ENCODE assay signal across 1 cellular context in the genomic region with DNA sequence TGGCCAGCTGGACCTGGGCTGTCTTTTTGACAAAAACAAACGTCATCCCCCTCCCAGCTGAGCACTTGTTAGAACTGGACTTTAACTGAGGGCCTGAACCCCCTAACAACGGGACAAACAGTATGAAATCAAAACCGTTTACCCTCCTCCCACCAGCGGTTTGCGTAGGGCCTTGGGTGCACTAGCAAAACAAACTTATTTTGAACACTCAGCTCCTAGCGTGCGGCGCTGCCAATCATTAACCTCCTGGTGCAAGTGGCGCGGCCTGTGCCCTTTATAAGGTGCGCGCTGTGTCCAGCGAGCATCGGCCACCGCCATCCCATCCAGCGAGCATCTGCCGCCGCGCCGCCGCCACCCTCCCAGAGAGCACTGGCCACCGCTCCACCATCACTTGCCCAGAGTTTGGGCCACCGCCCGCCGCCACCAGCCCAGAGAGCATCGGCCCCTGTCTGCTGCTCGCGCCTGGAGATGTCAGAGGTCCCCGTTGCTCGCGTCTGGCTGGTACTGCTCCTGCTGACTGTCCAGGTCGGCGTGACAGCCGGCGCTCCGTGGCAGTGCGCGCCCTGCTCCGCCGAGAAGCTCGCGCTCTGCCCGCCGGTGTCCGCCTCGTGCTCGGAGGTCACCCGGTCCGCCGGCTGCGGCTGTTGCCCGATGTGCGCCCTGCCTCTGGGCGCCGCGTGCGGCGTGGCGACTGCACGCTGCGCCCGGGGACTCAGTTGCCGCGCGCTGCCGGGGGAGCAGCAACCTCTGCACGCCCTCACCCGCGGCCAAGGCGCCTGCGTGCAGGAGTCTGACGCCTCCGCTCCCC.
A peak's percentile ranks its signal among the peaks of the same experiment; 100 is the strongest.
TF ChIP-seq lines count a peak whose summit lies in the region.

A gene (plus strand): TSS at position 304 of the 808 bp plus-strand sequence. CDS start 165 bp downstream, at position 469.

TF ChIP-seq in HepG2, 621 proteins besides CTCF, POLR2A, EP300 and RAD21 (continued from another document and continues in another):
- TF ChIP-seq, protein P1, sequence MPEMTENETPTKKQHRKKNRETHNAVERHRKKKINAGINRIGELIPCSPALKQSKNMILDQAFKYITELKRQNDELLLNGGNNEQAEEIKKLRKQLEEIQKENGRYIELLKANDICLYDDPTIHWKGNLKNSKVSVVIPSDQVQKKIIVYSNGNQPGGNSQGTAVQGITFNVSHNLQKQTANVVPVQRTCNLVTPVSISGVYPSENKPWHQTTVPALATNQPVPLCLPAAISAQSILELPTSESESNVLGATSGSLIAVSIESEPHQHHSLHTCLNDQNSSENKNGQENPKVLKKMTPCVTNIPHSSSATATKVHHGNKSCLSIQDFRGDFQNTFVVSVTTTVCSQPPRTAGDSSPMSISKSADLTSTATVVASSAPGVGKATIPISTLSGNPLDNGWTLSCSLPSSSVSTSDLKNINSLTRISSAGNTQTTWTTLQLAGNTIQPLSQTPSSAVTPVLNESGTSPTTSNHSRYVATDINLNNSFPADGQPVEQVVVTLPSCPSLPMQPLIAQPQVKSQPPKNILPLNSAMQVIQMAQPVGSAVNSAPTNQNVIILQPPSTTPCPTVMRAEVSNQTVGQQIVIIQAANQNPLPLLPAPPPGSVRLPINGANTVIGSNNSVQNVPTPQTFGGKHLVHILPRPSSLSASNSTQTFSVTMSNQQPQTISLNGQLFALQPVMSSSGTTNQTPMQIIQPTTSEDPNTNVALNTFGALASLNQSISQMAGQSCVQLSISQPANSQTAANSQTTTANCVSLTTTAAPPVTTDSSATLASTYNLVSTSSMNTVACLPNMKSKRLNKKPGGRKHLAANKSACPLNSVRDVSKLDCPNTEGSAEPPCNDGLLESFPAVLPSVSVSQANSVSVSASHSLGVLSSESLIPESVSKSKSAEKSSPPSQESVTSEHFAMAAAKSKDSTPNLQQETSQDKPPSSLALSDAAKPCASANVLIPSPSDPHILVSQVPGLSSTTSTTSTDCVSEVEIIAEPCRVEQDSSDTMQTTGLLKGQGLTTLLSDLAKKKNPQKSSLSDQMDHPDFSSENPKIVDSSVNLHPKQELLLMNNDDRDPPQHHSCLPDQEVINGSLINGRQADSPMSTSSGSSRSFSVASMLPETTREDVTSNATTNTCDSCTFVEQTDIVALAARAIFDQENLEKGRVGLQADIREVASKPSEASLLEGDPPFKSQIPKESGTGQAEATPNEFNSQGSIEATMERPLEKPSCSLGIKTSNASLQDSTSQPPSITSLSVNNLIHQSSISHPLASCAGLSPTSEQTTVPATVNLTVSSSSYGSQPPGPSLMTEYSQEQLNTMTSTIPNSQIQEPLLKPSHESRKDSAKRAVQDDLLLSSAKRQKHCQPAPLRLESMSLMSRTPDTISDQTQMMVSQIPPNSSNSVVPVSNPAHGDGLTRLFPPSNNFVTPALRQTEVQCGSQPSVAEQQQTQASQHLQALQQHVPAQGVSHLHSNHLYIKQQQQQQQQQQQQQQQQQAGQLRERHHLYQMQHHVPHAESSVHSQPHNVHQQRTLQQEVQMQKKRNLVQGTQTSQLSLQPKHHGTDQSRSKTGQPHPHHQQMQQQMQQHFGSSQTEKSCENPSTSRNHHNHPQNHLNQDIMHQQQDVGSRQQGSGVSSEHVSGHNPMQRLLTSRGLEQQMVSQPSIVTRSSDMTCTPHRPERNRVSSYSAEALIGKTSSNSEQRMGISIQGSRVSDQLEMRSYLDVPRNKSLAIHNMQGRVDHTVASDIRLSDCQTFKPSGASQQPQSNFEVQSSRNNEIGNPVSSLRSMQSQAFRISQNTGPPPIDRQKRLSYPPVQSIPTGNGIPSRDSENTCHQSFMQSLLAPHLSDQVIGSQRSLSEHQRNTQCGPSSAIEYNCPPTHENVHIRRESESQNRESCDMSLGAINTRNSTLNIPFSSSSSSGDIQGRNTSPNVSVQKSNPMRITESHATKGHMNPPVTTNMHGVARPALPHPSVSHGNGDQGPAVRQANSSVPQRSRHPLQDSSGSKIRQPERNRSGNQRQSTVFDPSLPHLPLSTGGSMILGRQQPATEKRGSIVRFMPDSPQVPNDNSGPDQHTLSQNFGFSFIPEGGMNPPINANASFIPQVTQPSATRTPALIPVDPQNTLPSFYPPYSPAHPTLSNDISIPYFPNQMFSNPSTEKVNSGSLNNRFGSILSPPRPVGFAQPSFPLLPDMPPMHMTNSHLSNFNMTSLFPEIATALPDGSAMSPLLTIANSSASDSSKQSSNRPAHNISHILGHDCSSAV (CRISPR knock-in tag; IDR thresholded peaks at IDR 0.05; ENCODE audit: borderline replicate concordance): no peak
- TF ChIP-seq, protein P2, sequence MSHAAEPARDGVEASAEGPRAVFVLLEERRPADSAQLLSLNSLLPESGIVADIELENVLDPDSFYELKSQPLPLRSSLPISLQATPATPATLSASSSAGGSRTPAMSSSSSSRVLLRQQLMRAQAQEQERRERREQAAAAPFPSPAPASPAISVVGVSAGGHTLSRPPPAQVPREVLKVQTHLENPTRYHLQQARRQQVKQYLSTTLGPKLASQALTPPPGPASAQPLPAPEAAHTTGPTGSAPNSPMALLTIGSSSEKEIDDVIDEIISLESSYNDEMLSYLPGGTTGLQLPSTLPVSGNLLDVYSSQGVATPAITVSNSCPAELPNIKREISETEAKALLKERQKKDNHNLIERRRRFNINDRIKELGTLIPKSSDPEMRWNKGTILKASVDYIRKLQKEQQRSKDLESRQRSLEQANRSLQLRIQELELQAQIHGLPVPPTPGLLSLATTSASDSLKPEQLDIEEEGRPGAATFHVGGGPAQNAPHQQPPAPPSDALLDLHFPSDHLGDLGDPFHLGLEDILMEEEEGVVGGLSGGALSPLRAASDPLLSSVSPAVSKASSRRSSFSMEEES (CRISPR knock-in tag; IDR thresholded peaks at IDR 0.05): no peak; the same call in 1 of the 2 replicates
- TF ChIP-seq, protein P3, sequence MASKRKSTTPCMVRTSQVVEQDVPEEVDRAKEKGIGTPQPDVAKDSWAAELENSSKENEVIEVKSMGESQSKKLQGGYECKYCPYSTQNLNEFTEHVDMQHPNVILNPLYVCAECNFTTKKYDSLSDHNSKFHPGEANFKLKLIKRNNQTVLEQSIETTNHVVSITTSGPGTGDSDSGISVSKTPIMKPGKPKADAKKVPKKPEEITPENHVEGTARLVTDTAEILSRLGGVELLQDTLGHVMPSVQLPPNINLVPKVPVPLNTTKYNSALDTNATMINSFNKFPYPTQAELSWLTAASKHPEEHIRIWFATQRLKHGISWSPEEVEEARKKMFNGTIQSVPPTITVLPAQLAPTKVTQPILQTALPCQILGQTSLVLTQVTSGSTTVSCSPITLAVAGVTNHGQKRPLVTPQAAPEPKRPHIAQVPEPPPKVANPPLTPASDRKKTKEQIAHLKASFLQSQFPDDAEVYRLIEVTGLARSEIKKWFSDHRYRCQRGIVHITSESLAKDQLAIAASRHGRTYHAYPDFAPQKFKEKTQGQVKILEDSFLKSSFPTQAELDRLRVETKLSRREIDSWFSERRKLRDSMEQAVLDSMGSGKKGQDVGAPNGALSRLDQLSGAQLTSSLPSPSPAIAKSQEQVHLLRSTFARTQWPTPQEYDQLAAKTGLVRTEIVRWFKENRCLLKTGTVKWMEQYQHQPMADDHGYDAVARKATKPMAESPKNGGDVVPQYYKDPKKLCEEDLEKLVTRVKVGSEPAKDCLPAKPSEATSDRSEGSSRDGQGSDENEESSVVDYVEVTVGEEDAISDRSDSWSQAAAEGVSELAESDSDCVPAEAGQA (IDR thresholded peaks at IDR 0.05; ENCODE audit: low read depth): no peak
- TF ChIP-seq, protein P3 (CRISPR knock-in tag; IDR thresholded peaks at IDR 0.05; ENCODE audit: borderline replicate concordance): peak; percentile 8; the same call in 1 of the 2 replicates
- TF ChIP-seq, protein P4, sequence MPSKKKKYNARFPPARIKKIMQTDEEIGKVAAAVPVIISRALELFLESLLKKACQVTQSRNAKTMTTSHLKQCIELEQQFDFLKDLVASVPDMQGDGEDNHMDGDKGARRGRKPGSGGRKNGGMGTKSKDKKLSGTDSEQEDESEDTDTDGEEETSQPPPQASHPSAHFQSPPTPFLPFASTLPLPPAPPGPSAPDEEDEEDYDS (CRISPR knock-in tag; IDR thresholded peaks at IDR 0.05): peak; percentile 98
- TF ChIP-seq ZNF30 (CRISPR knock-in tag; IDR thresholded peaks at IDR 0.05) (no peak), XRCC5 (optimal IDR thresholded peaks at IDR 0.05; ENCODE audit: low read length) (no peak), ELF1 (CRISPR knock-in tag; IDR thresholded peaks at IDR 0.05) (peak; percentile 25; the same call in 1 of the 2 replicates), SNAI1 (CRISPR knock-in tag; IDR thresholded peaks at IDR 0.05; ENCODE audit: borderline replicate concordance) (no peak; the same call in 1 of the 2 replicates), NRL (CRISPR knock-in tag; IDR thresholded peaks at IDR 0.05; ENCODE audit: borderline replicate concordance) (peak; percentile 84), MEF2D (CRISPR knock-in tag; IDR thresholded peaks at IDR 0.05) (peak; percentile 61; the same call in 1 of the 2 replicates), ZNF614 (CRISPR knock-in tag; IDR thresholded peaks at IDR 0.05; ENCODE audit: borderline replicate concordance) (no peak; the same call in none of the 2 replicates), SKI (IDR thresholded peaks at IDR 0.05; ENCODE audit: partially characterized antibody) (no peak), KDM1A (CRISPR knock-in tag; IDR thresholded peaks at IDR 0.05) (no peak), JUND (CRISPR knock-in tag; IDR thresholded peaks at IDR 0.05) (peak; percentile 72), HDAC2 (CRISPR knock-in tag; IDR thresholded peaks at IDR 0.05) (peak; percentile 78)
- TF ChIP-seq, protein P5, sequence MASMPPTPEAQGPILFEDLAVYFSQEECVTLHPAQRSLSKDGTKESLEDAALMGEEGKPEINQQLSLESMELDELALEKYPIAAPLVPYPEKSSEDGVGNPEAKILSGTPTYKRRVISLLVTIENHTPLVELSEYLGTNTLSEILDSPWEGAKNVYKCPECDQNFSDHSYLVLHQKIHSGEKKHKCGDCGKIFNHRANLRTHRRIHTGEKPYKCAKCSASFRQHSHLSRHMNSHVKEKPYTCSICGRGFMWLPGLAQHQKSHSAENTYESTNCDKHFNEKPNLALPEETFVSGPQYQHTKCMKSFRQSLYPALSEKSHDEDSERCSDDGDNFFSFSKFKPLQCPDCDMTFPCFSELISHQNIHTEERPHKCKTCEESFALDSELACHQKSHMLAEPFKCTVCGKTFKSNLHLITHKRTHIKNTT (CRISPR knock-in tag; IDR thresholded peaks at IDR 0.05): no peak
- TF ChIP-seq, protein P6, sequence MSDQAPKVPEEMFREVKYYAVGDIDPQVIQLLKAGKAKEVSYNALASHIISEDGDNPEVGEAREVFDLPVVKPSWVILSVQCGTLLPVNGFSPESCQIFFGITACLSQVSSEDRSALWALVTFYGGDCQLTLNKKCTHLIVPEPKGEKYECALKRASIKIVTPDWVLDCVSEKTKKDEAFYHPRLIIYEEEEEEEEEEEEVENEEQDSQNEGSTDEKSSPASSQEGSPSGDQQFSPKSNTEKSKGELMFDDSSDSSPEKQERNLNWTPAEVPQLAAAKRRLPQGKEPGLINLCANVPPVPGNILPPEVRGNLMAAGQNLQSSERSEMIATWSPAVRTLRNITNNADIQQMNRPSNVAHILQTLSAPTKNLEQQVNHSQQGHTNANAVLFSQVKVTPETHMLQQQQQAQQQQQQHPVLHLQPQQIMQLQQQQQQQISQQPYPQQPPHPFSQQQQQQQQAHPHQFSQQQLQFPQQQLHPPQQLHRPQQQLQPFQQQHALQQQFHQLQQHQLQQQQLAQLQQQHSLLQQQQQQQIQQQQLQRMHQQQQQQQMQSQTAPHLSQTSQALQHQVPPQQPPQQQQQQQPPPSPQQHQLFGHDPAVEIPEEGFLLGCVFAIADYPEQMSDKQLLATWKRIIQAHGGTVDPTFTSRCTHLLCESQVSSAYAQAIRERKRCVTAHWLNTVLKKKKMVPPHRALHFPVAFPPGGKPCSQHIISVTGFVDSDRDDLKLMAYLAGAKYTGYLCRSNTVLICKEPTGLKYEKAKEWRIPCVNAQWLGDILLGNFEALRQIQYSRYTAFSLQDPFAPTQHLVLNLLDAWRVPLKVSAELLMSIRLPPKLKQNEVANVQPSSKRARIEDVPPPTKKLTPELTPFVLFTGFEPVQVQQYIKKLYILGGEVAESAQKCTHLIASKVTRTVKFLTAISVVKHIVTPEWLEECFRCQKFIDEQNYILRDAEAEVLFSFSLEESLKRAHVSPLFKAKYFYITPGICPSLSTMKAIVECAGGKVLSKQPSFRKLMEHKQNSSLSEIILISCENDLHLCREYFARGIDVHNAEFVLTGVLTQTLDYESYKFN (CRISPR knock-in tag; conservative IDR thresholded peaks at IDR 0.05): peak; percentile 86
- TF ChIP-seq, protein P7, sequence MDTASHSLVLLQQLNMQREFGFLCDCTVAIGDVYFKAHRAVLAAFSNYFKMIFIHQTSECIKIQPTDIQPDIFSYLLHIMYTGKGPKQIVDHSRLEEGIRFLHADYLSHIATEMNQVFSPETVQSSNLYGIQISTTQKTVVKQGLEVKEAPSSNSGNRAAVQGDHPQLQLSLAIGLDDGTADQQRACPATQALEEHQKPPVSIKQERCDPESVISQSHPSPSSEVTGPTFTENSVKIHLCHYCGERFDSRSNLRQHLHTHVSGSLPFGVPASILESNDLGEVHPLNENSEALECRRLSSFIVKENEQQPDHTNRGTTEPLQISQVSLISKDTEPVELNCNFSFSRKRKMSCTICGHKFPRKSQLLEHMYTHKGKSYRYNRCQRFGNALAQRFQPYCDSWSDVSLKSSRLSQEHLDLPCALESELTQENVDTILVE (CRISPR knock-in tag; IDR thresholded peaks at IDR 0.05): peak; percentile 57
- TF ChIP-seq, protein P8, sequence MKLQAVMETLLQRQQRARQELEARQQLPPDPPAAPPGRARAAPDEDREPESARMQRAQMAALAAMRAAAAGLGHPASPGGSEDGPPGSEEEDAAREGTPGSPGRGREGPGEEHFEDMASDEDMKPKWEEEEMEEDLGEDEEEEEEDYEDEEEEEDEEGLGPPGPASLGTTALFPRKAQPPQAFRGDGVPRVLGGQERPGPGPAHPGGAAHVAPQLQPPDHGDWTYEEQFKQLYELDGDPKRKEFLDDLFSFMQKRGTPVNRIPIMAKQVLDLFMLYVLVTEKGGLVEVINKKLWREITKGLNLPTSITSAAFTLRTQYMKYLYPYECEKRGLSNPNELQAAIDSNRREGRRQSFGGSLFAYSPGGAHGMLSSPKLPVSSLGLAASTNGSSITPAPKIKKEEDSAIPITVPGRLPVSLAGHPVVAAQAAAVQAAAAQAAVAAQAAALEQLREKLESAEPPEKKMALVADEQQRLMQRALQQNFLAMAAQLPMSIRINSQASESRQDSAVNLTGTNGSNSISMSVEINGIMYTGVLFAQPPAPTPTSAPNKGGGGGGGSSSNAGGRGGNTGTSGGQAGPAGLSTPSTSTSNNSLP (IDR thresholded peaks at IDR 0.05; ENCODE audit: low read depth, low read length): 0 out of 2 replicates have a peak, but pooled peaks have one; percentile 9
